26 cellular contexts compared by ENCODE assay signal in the genomic region with DNA sequence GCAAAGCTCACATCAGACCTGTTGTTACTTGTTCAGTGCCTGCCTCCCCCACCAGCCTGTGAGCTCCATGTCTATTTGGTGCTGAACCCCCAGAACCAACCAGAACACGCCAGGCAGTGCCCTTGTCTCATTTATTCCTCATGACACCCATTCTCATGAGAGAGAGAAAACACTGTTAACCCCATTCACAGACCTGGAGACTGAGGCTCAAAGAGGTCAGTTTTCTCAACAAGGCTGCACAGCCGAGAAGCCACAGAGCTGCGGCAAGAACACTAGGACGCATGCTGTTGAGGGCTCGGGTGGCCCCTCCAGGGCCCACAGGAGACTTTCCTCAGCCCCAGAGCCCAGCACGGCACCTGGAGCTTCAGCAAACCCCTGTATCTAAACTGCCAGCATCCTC. TPM values are rescaled to one million over a fixed set of nuclear protein-coding genes. Genes with fewer than 3 reads are reported as not detected.
DNase-seq lines count a peak whose midpoint lies in the region; ATAC-seq, FAIRE-seq and TF ChIP-seq lines count a peak whose summit lies in the region.
"Had no signal": no experiment of that assay in that cellular context is flagged by ENCODE, and none has a peak within 500 bp of the region (broad histone marks: within the 10 kb centered on the region; RNA-seq: fewer than 3 reads in every experiment).

No MANE protein-coding gene starts in this region.

- no TSS peak for BruUV-seq in GM12878 (replicated peaks; lab: Mats Ljungman, UMichigan)

- H4K20me1 ChIP-seq in GM12878 (ENCODE audit: control insufficient read depth, insufficient read depth), result no peaks in the 10 kb centered on the region

- intact Hi-C loops in GM12878 (cut with micrococcal nuclease; ENCODE audit: unreplicated experiment), result loop anchor here (5.0 kb wide), 1 partner anchor 35 kb away; no protein-coding TSS in a partner anchor
- intact Hi-C loops in psoas muscle (cut with DNase I), result no loop called here
- intact Hi-C loops in lower lobe of right lung (cut with DNase I), result no loop called here

- H2AFZ ChIP-seq in GM12878 (ENCODE audit: control insufficient read depth, low read depth, low read length), result no peak overlapping the region

- peaks cover 50% of the 10 kb centered on the region for H3K4me1 ChIP-seq in GM12878 (ENCODE audit: control insufficient read depth, insufficient read depth, low read length)
- peaks cover 80% of the 10 kb centered on the region for H3K4me1 ChIP-seq in psoas muscle
- H3K4me1 ChIP-seq in lower lobe of right lung, result peaks cover 12% of the 10 kb centered on the region
- H3K4me1 ChIP-seq: A549 had no signal

- DNase-seq in GM06990 (ENCODE audit: extremely low read depth, insufficient read length) (no peak), GM12892 (ENCODE audit: insufficient read length) (no peak), GM12878 (ENCODE audit: low read depth, low spot score) (no peak), psoas muscle (no peak), retina (no peak), lower lobe of right lung (no peak)
- DNase-seq: AML-193; C1 segment of cervical spinal cord; CD4-positive, alpha-beta memory T cell; COR-L47; DMS53; KG1; NCI-H1092; NCI-H1417 treated with DMSO at 0.1 percent for 48 hours; NCI-H2081; NCI-H2171; NCI-H226; NCI-H510A treated with DMSO at 0.1 percent for 48 hours; NCI-H748 treated with DMSO at 0.1 percent for 48 hours; Right ventricle myocardium superior; RPMI8226; T-helper 1 cell had no signal

- POLR2A ChIA-PET in GM12878 (lab: Charles Lee), result interaction anchor here (0.9 to 11.8 kb wide), 8 partner anchors 12 to 109 kb away, joined by 3 to 204 read pairs (median 4); partner anchors contain the start of gene KCNN3

- TF ChIP-seq EP300 in GM12878 (IDR thresholded peaks at IDR 0.05; ENCODE audit: borderline replicate concordance in 1 of 2, control insufficient read depth in 1 of 2, low read depth in 2 of 2, low read length in 2 of 2), result no peak

- H3K4me2 ChIP-seq in GM12878 (ENCODE audit: control insufficient read depth, insufficient read depth), result peak overlapping the region; percentile 98
- H3K4me2 ChIP-seq: A549 had no signal

- peak overlapping the region; percentile 79 for H3K27ac ChIP-seq in GM12878 (ENCODE audit: control insufficient read depth, insufficient read depth)
- H3K27ac ChIP-seq in psoas muscle, result peak overlapping the region; percentile 96
- no peak overlapping the region for H3K27ac ChIP-seq in lower lobe of right lung
- H3K27ac ChIP-seq: A549 had no signal

- peak overlapping the region; percentile 70 for H3K4me3 ChIP-seq in GM06990 (replicated peaks; ENCODE audit: low read depth, low read length)
- H3K4me3 ChIP-seq in GM12878, result peak overlapping the region; percentile 84
- H3K4me3 ChIP-seq in psoas muscle, result peak overlapping the region; percentile 49
- no peak overlapping the region for H3K4me3 ChIP-seq in lower lobe of right lung
- H3K4me3 ChIP-seq: A549 had no signal

- peaks cover 65% of the 10 kb centered on the region for H3K79me2 ChIP-seq in GM12878 (ENCODE audit: control insufficient read depth, insufficient read depth, low read length)

- no peaks in the 10 kb centered on the region for H3K9me3 ChIP-seq in GM12878 (replicated peaks; ENCODE audit: control insufficient read depth, insufficient read depth, low read length)
- no peaks in the 10 kb centered on the region for H3K9me3 ChIP-seq in psoas muscle
- H3K9me3 ChIP-seq in lower lobe of right lung, result no peaks in the 10 kb centered on the region
- H3K9me3 ChIP-seq: A549 had no signal

- 17% methylated on average over 6 of the region's 6 CpGs for WGBS in GM12878 (ENCODE audit: insufficient coverage, insufficient replicate concordance, low lambda C conversion rate, missing lambda C conversion rate)
- 89 to 96% (median 93%) methylated on average over 6 of the region's 6 CpGs for WGBS in psoas muscle, 3 donors

- ATAC-seq in GM12878 (0 out of 3 replicates have a peak, but pooled peaks have one; percentile 0), psoas muscle (no peak), GM18498 (IDR thresholded peaks at IDR 0.05; ENCODE audit: unreplicated experiment) (no peak), lower lobe of right lung (no peak), HG03045 (IDR thresholded peaks at IDR 0.05; ENCODE audit: unreplicated experiment) (no peak)
- ATAC-seq: A549 had no signal

- in situ Hi-C loops in GM12878 (cut with MboI), result no loop called here

- SMC1A ChIA-PET in GM12878 (lab: Charles Lee; ENCODE audit: uncharacterized antibody, unreplicated experiment), result interaction anchor here (1.1 to 7.8 kb wide), 14 partner anchors 8 to 81 kb away, joined by 3 to 101 read pairs (median 12); partner anchors contain the start of gene KCNN3

- CTCF ChIA-PET in GM12878 (lab: Yijun Ruan, JAX), result interaction anchor here (0.6 to 3.1 kb wide), 13 partner anchors 10 to 585 kb away, joined by 3 to 26 read pairs (median 4); partner anchors contain the start of gene KCNN3

- TF ChIP-seq RAD21 in GM12878 (IDR thresholded peaks at IDR 0.05; ENCODE audit: insufficient read depth, low read depth, low read length), result no peak

- RAD21 ChIA-PET in GM12878 (lab: Charles Lee; ENCODE audit: unreplicated experiment), result interaction anchor here (0.8 to 11.6 kb wide), 13 partner anchors 14 to 297 kb away, joined by 3 to 254 read pairs (median 7); partner anchors contain the start of gene KCNN3

- H3K36me3 ChIP-seq in GM06990 (ENCODE audit: control insufficient read depth, insufficient read depth, low read length) (no peaks in the 10 kb centered on the region), GM12878 (ENCODE audit: control insufficient read depth in 2 of 2, insufficient read depth in 2 of 2, low read length in 1 of 2) (no peaks in the 10 kb centered on the region), psoas muscle (ENCODE audit: insufficient read depth in 1 of 2, low read depth in 1 of 2) (no peaks in the 10 kb centered on the region), lower lobe of right lung (no peaks in the 10 kb centered on the region)

- FAIRE-seq in GM12892 (lab: Jason Lieb, UNC) (peak; percentile 30), GM12878 (lab: Jason Lieb, UNC) (no peak)
- FAIRE-seq: A549, G401.6 had no signal

- no peak for TF ChIP-seq CTCF in GM06990 (IDR thresholded peaks at IDR 0.05; ENCODE audit: insufficient read depth, low read length, poor library complexity, severe bottlenecking)
- TF ChIP-seq CTCF in GM12878 (IDR thresholded peaks at IDR 0.05 in 2 of 3, conservative IDR thresholded peaks at IDR 0.05 in 1 of 3; ENCODE audit: control insufficient read depth in 2 of 3, extremely low read depth in 1 of 3, insufficient read depth in 1 of 3, low read depth in 3 of 3, low read length in 3 of 3), result no peak
- no peak for TF ChIP-seq CTCF in psoas muscle (IDR thresholded peaks at IDR 0.05)
- no peak for TF ChIP-seq CTCF in lower lobe of right lung (IDR thresholded peaks at IDR 0.05)

- H3K9ac ChIP-seq in GM12878 (ENCODE audit: control insufficient read depth, insufficient read depth, low read length), result peak overlapping the region; percentile 55

- H3K27me3 ChIP-seq in GM06990 (replicated peaks; ENCODE audit: control insufficient read depth, insufficient read depth, low read length) (no peaks in the 10 kb centered on the region), GM12878 (replicated peaks in 1 of 2; ENCODE audit: control insufficient read depth in 2 of 2, insufficient read depth in 2 of 2, low read length in 1 of 2) (no peaks in the 10 kb centered on the region), psoas muscle (ENCODE audit: insufficient read depth in 3 of 3, low read length in 2 of 3) (no peaks in the 10 kb centered on the region), lower lobe of right lung (ENCODE audit: low read depth) (no peaks in the 10 kb centered on the region)

- TF ChIP-seq POLR2A in GM12892 (IDR thresholded peaks at IDR 0.05; ENCODE audit: low read depth, low read length), result no peak
- no peak for TF ChIP-seq POLR2A in GM12878 (IDR thresholded peaks at IDR 0.05; ENCODE audit: low read depth, low read length)

TF ChIP-seq in GM12878, 131 proteins besides CTCF, POLR2A, EP300 and RAD21 (continues in another document):
- TF ChIP-seq STAT1 (conservative IDR thresholded peaks at IDR 0.05) (0 out of 2 replicates have a peak, but pooled peaks have one; percentile 34), NFIC (IDR thresholded peaks at IDR 0.05; ENCODE audit: low read depth, low read length) (no peak), ZNF217 (IDR thresholded peaks at IDR 0.05) (peak; percentile 70), SMARCA5 (IDR thresholded peaks at IDR 0.05) (peak; percentile 82)

RNA-seq across cellular contexts. Expression of gene KCNN3, which starts 13.1 kb away (rescaled TPM):
- polyA plus RNA-seq in GM12892 (2012; ENCODE audit: missing spikeins), result 13.0 TPM
- total RNA-seq in GM12878 (2013; cell fraction: nucleolus; rRNA removed), result 53.8 and 54.8 TPM in 2 replicates
- total RNA-seq in GM12878 (2014; rRNA removed), result 13.2 and 15.8 TPM in 2 replicates
- total RNA-seq in GM12878 (2014; rRNA removed; fragmentation: Illumina TruSeq; extraction: Trizol), result 9.9 and 11.8 TPM in 2 replicates
- 15.3 and 17.3 TPM in 2 replicates for total RNA-seq in GM12878 (2021)
- 9.5 TPM for polyA plus RNA-seq in GM12878 (2011; ENCODE audit: low read depth)
- polyA plus RNA-seq in GM12878 (2011; rRNA removed), result 13.5 and 17.4 TPM in 2 replicates
- 24.6 and 29.9 TPM in 2 replicates for polyA plus RNA-seq in GM12878 (2011; cell fraction: cytosol; rRNA removed)
- 21.5 and 27.0 TPM in 2 replicates for polyA plus RNA-seq in GM12878 (2011; cell fraction: nucleus; rRNA removed)
- 13.6 and 19.7 TPM in 2 replicates for polyA plus RNA-seq in GM12878 (2012)
- 10.9 and 14.1 TPM in 2 replicates for polyA plus RNA-seq in GM12878 (2014; fragmentation: Illumina TruSeq; extraction: Trizol)
- polyA plus RNA-seq in GM12878 (2014; fragmentation: Nextera tagmentation; extraction: Ambion mirVana), result 1 to 10 TPM; 3.5 to 6.4 TPM
- 13.6 and 13.8 TPM in 2 replicates for polyA plus RNA-seq in GM12878 (2014; rRNA removed)
- 10 to 100 TPM; 25.8 to 26.4 TPM for polyA plus RNA-seq in GM12878 (2016; fragmentation: Nextera tagmentation; extraction: Ambion mirVana)
- 59.0 and 61.8 TPM in 2 replicates for polyA minus RNA-seq in GM12878 (2011; rRNA and poly(A)+ RNA removed)
- polyA minus RNA-seq in GM12878 (2011; cell fraction: cytosol; rRNA and poly(A)+ RNA removed), result 11.6 and 12.3 TPM in 2 replicates
- 16.3 and 26.8 TPM in 2 replicates for polyA minus RNA-seq in GM12878 (2011; cell fraction: nucleus; rRNA and poly(A)+ RNA removed)
- 10 to 100 TPM; 11.8 to 60.9 (median 17.4) TPM for total RNA-seq in psoas muscle
- 1 to 10 TPM; 2.5 to 7.5 (median 3.7) TPM for polyA plus RNA-seq in psoas muscle
- total RNA-seq in lower lobe of right lung, result 4.4 TPM
- polyA plus RNA-seq: CD4-positive, alpha-beta memory T cell had no signal
